8 cellular contexts compared by ENCODE assay signal in genomic region chr18:3593904-3594759, GRCh38.
A peak's percentile ranks its signal among the peaks of the same experiment; 100 is the strongest.
DNase-seq lines count a peak whose midpoint lies in the region; ATAC-seq and TF ChIP-seq lines count a peak whose summit lies in the region.

No MANE protein-coding gene starts in this region.

- DNase-seq in CD1c-positive myeloid dendritic cell (ENCODE audit: extremely low spot score) (peak; percentile 89), NCI-H526 (lab: John Stamatoyannopoulos, UW) (peak; percentile 87 to 88), dermis blood vessel endothelial cell (peak; percentile 98)
- DNase-seq in activated CD4-positive, alpha-beta T cell treated with anti-CD3 and anti-CD28 coated beads, Interleukin-2, amount 50 U/mL, for 1 hour: peak; percentile 85
- peak; percentile 89 for DNase-seq in stimulated activated CD4-positive, alpha-beta T cell treated with anti-CD3 and anti-CD28 coated beads, Interleukin-4, amount 100 ng/mL, for 24 hours

- H3K9ac ChIP-seq in liver (ENCODE audit: low read depth in 1 of 2, low read length in 2 of 2): peak overlapping the region; percentile 81 to 100

- H3K4me1 ChIP-seq in liver (ENCODE audit: control insufficient read depth in 4 of 4, insufficient read depth in 4 of 4, low read length in 3 of 4): peaks cover 9 to 43% (median 22%) of the 10 kb centered on the region in 4 donors

- peak; percentile 91 for TF ChIP-seq CTCF in liver (IDR thresholded peaks at IDR 0.05; ENCODE audit: low read depth, low read length, missing input control)

- no peaks in the 10 kb centered on the region for H3K36me3 ChIP-seq in liver (ENCODE audit: control insufficient read depth in 4 of 4, insufficient read depth in 3 of 4, low read depth in 1 of 4, low read length in 3 of 4)

- H3K27me3 ChIP-seq in liver (ENCODE audit: control insufficient read depth in 4 of 4, insufficient read depth in 4 of 4, low read length in 3 of 4): no peaks in the 10 kb centered on the region

- H3K27ac ChIP-seq in liver (ENCODE audit: low read depth in 1 of 2, low read length in 2 of 2): peak overlapping the region; percentile 98 to 100

- TF ChIP-seq RAD21 in liver (IDR thresholded peaks at IDR 0.05): peak; percentile 62 to 76

- H3K4me3 ChIP-seq in liver (ENCODE audit: low read depth in 1 of 3, low read length in 3 of 3): peak overlapping the region; percentile 45 to 83 (median 77)

- WGBS in liver: under 1% methylated on average over 17 of the region's 17 CpGs

- peak; percentile 70 for ATAC-seq in GM19328 (IDR thresholded peaks at IDR 0.05; ENCODE audit: unreplicated experiment)
- ATAC-seq in HG03520 (IDR thresholded peaks at IDR 0.05; ENCODE audit: unreplicated experiment): peak; percentile 60

- H3K9me3 ChIP-seq in liver (ENCODE audit: control insufficient read depth in 4 of 4, low read length in 3 of 4): no peaks in the 10 kb centered on the region

TF ChIP-seq in liver, 16 proteins besides CTCF, POLR2A, EP300 and RAD21:
- TF ChIP-seq HNF4G (IDR thresholded peaks at IDR 0.05) (no peak), RXRA (IDR thresholded peaks at IDR 0.05) (peak in 1 of 2 donors; percentile 78), GABPA (IDR thresholded peaks at IDR 0.05 in 1 of 2, conservative IDR thresholded peaks at IDR 0.05 in 1 of 2) (no peak), FOXA2 (IDR thresholded peaks at IDR 0.05) (no peak), REST (IDR thresholded peaks at IDR 0.05) (peak; percentile 54), SP1 (IDR thresholded peaks at IDR 0.05) (peak; percentile 85), EGR1 (IDR thresholded peaks at IDR 0.05; ENCODE audit: low read depth in 2 of 2) (peak in 1 of 2 donors; percentile 14), FOXA1 (IDR thresholded peaks at IDR 0.05) (no peak), ZBTB33 (IDR thresholded peaks at IDR 0.05) (peak; percentile 46), ATF3 (IDR thresholded peaks at IDR 0.05) (peak; percentile 45), HNF4A (conservative IDR thresholded peaks at IDR 0.05) (peak; percentile 8 to 32), YY1 (IDR thresholded peaks at IDR 0.05) (peak; percentile 73), NR2F2 (IDR thresholded peaks at IDR 0.05) (peak; percentile 53), JUND (IDR thresholded peaks at IDR 0.05) (peak; percentile 80), TAF1 (conservative IDR thresholded peaks at IDR 0.05) (no peak), MAX (IDR thresholded peaks at IDR 0.05) (peak; percentile 41)

Comparison
In these comparisons a context has a peak if more than half of its experiments do, and no peak if none do; other contexts are left out.
1. Peak in every context shown above with its lines: DNase-seq, ATAC-seq, H3K4me3 ChIP-seq and H3K27ac ChIP-seq.